ENCODE assay signal across 10 cellular contexts in genomic region chr13:94718697-94719096, GRCh38. TPM values are rescaled to one million over a fixed set of nuclear protein-coding genes. Genes with fewer than 3 reads are reported as not detected.
"Had no signal": no experiment of that assay in that cellular context is flagged by ENCODE, and none has a peak within 500 bp of the region (broad histone marks: within the 10 kb centered on the region; RNA-seq: fewer than 3 reads in every experiment).

No MANE protein-coding gene starts in this region.

RNA-seq across cellular contexts. Expression of gene SOX21, which starts 6.4 kb away (rescaled TPM):
- total RNA-seq: OCI-LY7, PC-9, Peyer's patch, Right ventricle myocardium inferior, Right ventricle myocardium superior, RPMI7951, SJCRH30, SJSA1, T-cell had no signal
- polyA plus RNA-seq: SK-N-SH had no signal
